Comparison of ENCODE assay signal across 20 cellular contexts in genomic region chr9:486156-486555, GRCh38.
"Had no signal": no experiment of that assay in that cellular context is flagged by ENCODE, and none has a peak within 500 bp of the region (broad histone marks: within the 10 kb centered on the region; RNA-seq: fewer than 3 reads in every experiment).

No MANE protein-coding gene starts in this region.

- H3K4me1 ChIP-seq: SJCRH30 had no signal

- DNase-seq: MG63, NCI-H1092, NCI-H1105 treated with DMSO at 0.1 percent for 48 hours, NCI-H1417 treated with DMSO at 0.1 percent for 48 hours, NCI-H146, NCI-H1694 treated with DMSO at 0.1 percent for 48 hours, NCI-H1930, NCI-H2081, NCI-H2107, NCI-H2227 treated with DMSO at 0.1 percent for 48 hours, NCI-H524 treated with DMSO at 0.1 percent for 48 hours, NCI-H69, NCI-H774, SHP77 treated with DMSO at 0.1 percent for 48 hours, SJCRH30 had no signal

- ATAC-seq: K562, Panc1, Right ventricle myocardium inferior had no signal

- H3K9me3 ChIP-seq: MG63, SJCRH30 had no signal

- H3K27ac ChIP-seq: RWPE1, SJCRH30, SK-N-MC had no signal

- H3K36me3 ChIP-seq: MG63, SJCRH30 had no signal

- H3K27me3 ChIP-seq: MG63, SJCRH30 had no signal

- FAIRE-seq: K562 had no signal

- H3K4me3 ChIP-seq: K562, MG63, SJCRH30, SK-N-MC had no signal
